1 cellular context compared by ENCODE assay signal in the genomic region with DNA sequence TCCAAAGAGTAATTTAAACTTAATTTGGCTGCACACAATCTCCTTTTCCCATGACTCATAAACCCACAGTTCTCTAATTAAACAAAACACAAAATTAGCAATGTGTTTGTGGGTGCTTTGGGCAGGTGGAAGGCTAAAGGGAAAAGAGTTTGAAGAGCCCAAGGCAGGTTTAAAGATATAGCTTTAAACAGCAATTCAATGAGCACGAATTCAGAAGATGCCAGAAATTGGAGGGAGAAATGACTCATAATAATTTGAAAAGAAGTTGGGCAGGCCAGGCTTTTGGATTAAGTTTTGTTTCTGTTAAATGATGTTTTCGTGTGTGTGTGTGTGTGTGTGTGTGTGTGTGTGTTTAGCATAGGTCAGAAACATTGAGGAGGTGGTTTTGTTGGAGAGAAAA.
TF ChIP-seq lines count a peak whose summit lies in the region.

No MANE protein-coding gene starts in this region.

TF ChIP-seq in K562, 482 proteins besides CTCF, POLR2A, EP300 and RAD21:
- TF ChIP-seq FOSL1 (tag; conservative IDR thresholded peaks at IDR 0.05) (0 out of 2 replicates have a peak, but pooled peaks have one; percentile 26), NR2C1 (IDR thresholded peaks at IDR 0.05) (no peak), NR2C1 (tag; IDR thresholded peaks at IDR 0.05) (no peak)
